12 cellular contexts compared by ENCODE assay signal in the genomic region with DNA sequence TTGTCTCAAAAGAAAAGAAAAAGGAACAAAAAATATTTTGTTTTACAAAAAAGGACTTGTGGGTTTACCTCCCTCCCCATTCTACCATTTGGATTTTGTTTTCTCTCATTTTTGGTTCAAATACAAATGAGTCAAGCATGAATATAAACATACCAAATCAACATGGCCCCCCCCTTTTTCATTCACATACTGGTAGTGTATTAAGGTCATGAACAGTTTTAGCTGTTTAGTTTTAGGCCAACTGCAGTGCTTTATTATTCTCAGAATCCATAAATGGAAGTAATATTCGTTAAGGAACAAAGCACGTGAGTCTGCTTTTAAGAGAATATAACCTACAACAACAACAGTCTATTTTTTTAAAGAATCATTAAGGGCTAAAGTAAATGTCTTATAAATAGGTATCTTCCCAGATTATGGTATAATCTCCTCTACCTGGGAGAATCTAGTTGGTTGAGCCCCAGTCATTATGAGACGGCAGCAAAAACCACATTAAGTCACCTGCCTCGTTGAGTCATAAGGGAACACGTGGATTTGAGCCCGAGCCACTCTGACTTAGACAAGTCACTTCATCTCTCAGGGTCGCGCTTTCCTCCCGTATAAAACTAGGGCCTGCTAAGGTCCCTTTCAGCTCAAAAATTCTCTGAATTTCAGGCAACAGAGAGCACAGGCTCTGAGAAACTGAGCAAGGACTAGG. TPM values are rescaled to one million over a fixed set of nuclear protein-coding genes. Genes with fewer than 3 reads are reported as not detected.
DNase-seq lines count a peak whose midpoint lies in the region; ATAC-seq and TF ChIP-seq lines count a peak whose summit lies in the region.
"Had no signal": no experiment of that assay in that cellular context is flagged by ENCODE, and none has a peak within 500 bp of the region (broad histone marks: within the 10 kb centered on the region; RNA-seq: fewer than 3 reads in every experiment).

No MANE protein-coding gene starts in this region.

- peak; percentile 49 for ATAC-seq in GM21367 (IDR thresholded peaks at IDR 0.05; ENCODE audit: unreplicated experiment)
- ATAC-seq in esophagus mucosa: peak; percentile 32
- ATAC-seq in GM18520 (IDR thresholded peaks at IDR 0.05; ENCODE audit: unreplicated experiment): no peak
- no peak for ATAC-seq in GM19324 (IDR thresholded peaks at IDR 0.05; ENCODE audit: low FRiP score, unreplicated experiment)
- ATAC-seq: WTC11 had no signal

- H3K4me1 ChIP-seq in A673 (ENCODE audit: insufficient read depth, low read length, poor library complexity, severe bottlenecking): no peaks in the 10 kb centered on the region
- H3K4me1 ChIP-seq: colonic mucosa had no signal

- no peak overlapping the region for H3K27ac ChIP-seq in A673 (ENCODE audit: low read depth, low read length, poor library complexity, severe bottlenecking)
- H3K27ac ChIP-seq: colonic mucosa, KMS-11, neutrophil had no signal

- no peaks in the 10 kb centered on the region for H3K9me3 ChIP-seq in A673 (ENCODE audit: low read depth, low read length, poor library complexity, severe bottlenecking)
- H3K9me3 ChIP-seq: colonic mucosa, neutrophil had no signal

- H3K27me3 ChIP-seq in A673 (replicated peaks; ENCODE audit: insufficient read depth, low read depth, low read length, poor library complexity): no peaks in the 10 kb centered on the region
- H3K27me3 ChIP-seq: colonic mucosa, neutrophil had no signal

- DNase-seq in GM12864 (ENCODE audit: low read depth) (peak; percentile 29), HK-2 (ENCODE audit: unreplicated experiment) (peak; percentile 26), A673 (ENCODE audit: low spot score) (no peak), medulla oblongata (ENCODE audit: extremely low spot score) (no peak)
- DNase-seq: colonic mucosa had no signal

- TF ChIP-seq CTCF in GM12864 (IDR thresholded peaks at IDR 0.05; ENCODE audit: low read depth, low read length, missing control alignments) (no peak), A673 (conservative IDR thresholded peaks at IDR 0.05; ENCODE audit: low read depth, low read length) (no peak)

- no peak overlapping the region for H3K4me3 ChIP-seq in GM12864 (ENCODE audit: low read depth, low read length)
- no peak overlapping the region for H3K4me3 ChIP-seq in A673 (ENCODE audit: low read depth, low read length, poor library complexity, severe bottlenecking)
- H3K4me3 ChIP-seq: colonic mucosa had no signal

- peaks cover 5% of the 10 kb centered on the region for H3K36me3 ChIP-seq in A673 (ENCODE audit: insufficient read depth, low read length, poor library complexity, severe bottlenecking)

- CTCF ChIA-PET in A673 (lab: Charles Lee): no interaction called here

- POLR2A ChIA-PET in A673 (lab: Charles Lee; ENCODE audit: low non-redundant PET): no interaction called here

- intact Hi-C loops in A673 (cut with micrococcal nuclease; ENCODE audit: unreplicated experiment): no loop called here

- BruUV-seq in A673 (replicated peaks; lab: Mats Ljungman, UMichigan): no TSS peak

RNA-seq across cellular contexts. Expression of a gene that starts 26.7 kb away (rescaled TPM):
- total RNA-seq in esophagus mucosa (5.2 TPM), A673 (2021) (7.7 and 9.8 TPM in 2 replicates)

Comparison
In these comparisons a context has a peak if more than half of its experiments do, and no peak if none do; other contexts are left out.
1. DNase-seq: peak in GM12864 (single experiment) and HK-2 (single experiment); none in A673 (single experiment) and medulla oblongata (single experiment).
2. ATAC-seq: peak in GM21367 (single experiment) and esophagus mucosa (single experiment); none in GM18520 (single experiment) and GM19324 (single experiment).